ENCODE assay signal across 9 cellular contexts in the genomic region with DNA sequence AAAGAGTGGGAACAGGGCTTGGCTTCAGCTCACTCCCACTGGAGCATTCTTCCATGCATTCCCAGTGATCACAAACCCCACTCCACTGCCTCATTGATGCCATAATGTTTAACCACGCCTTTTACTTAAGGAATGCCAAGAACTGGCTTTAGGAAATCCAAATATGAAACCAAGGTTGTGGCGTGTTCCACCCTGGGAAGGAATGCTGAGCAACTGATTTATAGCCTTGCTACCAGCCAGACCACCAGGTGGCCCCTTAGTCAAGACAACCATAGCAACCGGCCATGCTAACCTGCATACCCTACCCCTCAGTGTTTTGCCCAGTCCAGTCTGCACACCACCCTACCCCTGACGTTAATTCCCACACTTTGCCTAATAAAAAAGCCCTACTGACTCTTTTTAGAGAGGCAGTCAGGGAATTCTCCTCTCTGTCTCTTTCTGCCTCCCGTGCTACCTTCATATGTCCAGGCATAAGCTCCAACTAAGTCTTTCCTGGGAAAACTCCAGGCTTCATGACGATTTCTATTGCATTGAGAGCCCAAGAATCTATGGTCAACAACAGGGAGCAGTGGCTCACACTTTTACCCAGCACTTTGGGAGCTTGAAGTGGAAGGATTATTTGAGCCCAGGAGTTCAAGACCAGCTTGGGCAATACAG. TPM values are rescaled to one million over a fixed set of nuclear protein-coding genes. Genes with fewer than 3 reads are reported as not detected.
DNase-seq lines count a peak whose midpoint lies in the region; ATAC-seq and TF ChIP-seq lines count a peak whose summit lies in the region.
"Had no signal": no experiment of that assay in that cellular context is flagged by ENCODE, and none has a peak within 500 bp of the region (broad histone marks: within the 10 kb centered on the region; RNA-seq: fewer than 3 reads in every experiment).

No MANE protein-coding gene starts in this region.

- no peaks in the 10 kb centered on the region for H3K36me3 ChIP-seq in vagina

- in situ Hi-C loops in G401 (cut with HindIII; ENCODE audit: low sequenced_read_pairs), result no loop called here

- no peak overlapping the region for H3K4me3 Mint-ChIP-seq in osteocyte (ENCODE audit: unreplicated experiment)
- H3K4me3 Mint-ChIP-seq: activated naive CD4-positive, alpha-beta T cell treated with anti-CD3 and anti-CD28 coated beads, Interleukin-2, amount 50 U/mL, for 24 hours had no signal

- TF ChIP-seq POLR2A in vagina (IDR thresholded peaks at IDR 0.05), result no peak

- H3K27me3 Mint-ChIP-seq in osteocyte (ENCODE audit: unreplicated experiment), result no peaks in the 10 kb centered on the region
- H3K27me3 Mint-ChIP-seq: activated naive CD4-positive, alpha-beta T cell treated with anti-CD3 and anti-CD28 coated beads, Interleukin-2, amount 50 U/mL, for 24 hours had no signal

- H3K9me3 Mint-ChIP-seq in osteocyte (ENCODE audit: unreplicated experiment), result no peaks in the 10 kb centered on the region
- H3K9me3 Mint-ChIP-seq: activated naive CD4-positive, alpha-beta T cell treated with anti-CD3 and anti-CD28 coated beads, Interleukin-2, amount 50 U/mL, for 24 hours had no signal

- H3K27me3 ChIP-seq in vagina, result no peaks in the 10 kb centered on the region

- H3K27ac ChIP-seq in vagina, result no peak overlapping the region

- H3K4me3 ChIP-seq in vagina, result no peak overlapping the region

- H3K4me1 Mint-ChIP-seq in osteocyte (ENCODE audit: unreplicated experiment), result peaks cover 8% of the 10 kb centered on the region

- no peaks in the 10 kb centered on the region for H3K36me3 Mint-ChIP-seq in osteocyte (ENCODE audit: unreplicated experiment)
- H3K36me3 Mint-ChIP-seq: activated naive CD4-positive, alpha-beta T cell treated with anti-CD3 and anti-CD28 coated beads, Interleukin-2, amount 50 U/mL, for 24 hours had no signal

- H3K9me3 ChIP-seq in vagina, result no peaks in the 10 kb centered on the region

- peak; percentile 66 for TF ChIP-seq CTCF in osteocyte (IDR thresholded peaks at IDR 0.05)
- no peak for TF ChIP-seq CTCF in vagina (IDR thresholded peaks at IDR 0.05)

- no peak overlapping the region for H3K27ac Mint-ChIP-seq in osteocyte (ENCODE audit: unreplicated experiment)
- H3K27ac Mint-ChIP-seq: activated naive CD4-positive, alpha-beta T cell treated with anti-CD3 and anti-CD28 coated beads, Interleukin-2, amount 50 U/mL, for 24 hours had no signal

- peak; percentile 73 for DNase-seq in G401 (ENCODE audit: low spot score)
- peak; percentile 80 for DNase-seq in NCI-H82 (lab: John Stamatoyannopoulos, UW)
- peak; percentile 53 for DNase-seq in fibroblast of gingiva (ENCODE audit: low read depth)
- DNase-seq in osteocyte (ENCODE audit: extremely low spot score, unreplicated experiment), result no peak
- DNase-seq in NCI-H1092 (lab: John Stamatoyannopoulos, UW), result no peak
- no peak for DNase-seq in vagina (ENCODE audit: extremely low spot score in 2 of 2)

- peaks cover 13% of the 10 kb centered on the region for H3K4me1 ChIP-seq in vagina

- intact Hi-C loops in vagina (cut with DNase I), result no loop called here

- ATAC-seq in GM21576 (IDR thresholded peaks at IDR 0.05; ENCODE audit: unreplicated experiment) (no peak), GM21619 (IDR thresholded peaks at IDR 0.05; ENCODE audit: unreplicated experiment) (no peak)

RNA-seq across cellular contexts. Expression of a gene that starts 27.0 kb away (rescaled TPM):
- 48.4 and 51.2 TPM in 2 replicates for total RNA-seq in G401 (2014; rRNA removed; shearing (Covaris generic))
- total RNA-seq in osteocyte, result 285 and 290 TPM in 2 replicates
- total RNA-seq in vagina, result 116 TPM

Comparison
In these comparisons a context has a peak if more than half of its experiments do, and no peak if none do; other contexts are left out.
1. DNase-seq: peak in G401 (single experiment), NCI-H82 (single experiment) and fibroblast of gingiva (single experiment); none in osteocyte (single experiment), NCI-H1092 (single experiment) and vagina (0 of 2).